In the genomic region with DNA sequence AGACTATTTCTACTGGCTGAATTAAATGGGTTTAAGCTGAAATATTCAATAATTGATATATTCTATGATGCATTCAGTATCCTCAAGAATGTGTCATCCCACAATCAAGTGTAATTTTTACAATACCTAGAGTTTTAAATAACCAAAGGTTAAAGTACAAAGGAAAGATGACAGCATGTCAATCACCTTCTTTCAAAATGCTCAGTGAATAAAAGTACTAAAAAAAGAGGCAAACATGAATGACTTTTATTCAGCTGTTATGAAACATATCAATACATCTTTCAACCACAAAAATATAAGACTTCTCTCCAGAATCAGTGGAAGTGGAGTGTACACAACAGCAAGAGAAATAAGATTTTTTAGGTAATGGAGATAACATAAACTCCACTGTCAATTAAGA, we compare ENCODE assay signal across 22 cellular contexts.
DNase-seq lines count a peak whose midpoint lies in the region; ATAC-seq and TF ChIP-seq lines count a peak whose summit lies in the region.
"Had no signal": no experiment of that assay in that cellular context is flagged by ENCODE, and none has a peak within 500 bp of the region (broad histone marks: within the 10 kb centered on the region; RNA-seq: fewer than 3 reads in every experiment).

No MANE protein-coding gene starts in this region.

- H3K4me3 ChIP-seq in CD8-positive, alpha-beta T cell (ENCODE audit: low read depth, low read length), result no peak overlapping the region
- H3K4me3 ChIP-seq: A549; BLaER1 treated with 17β-estradiol and CSF1 and Interleukin-3, amounts not matched to agents 10 nM and 100 nM; HAP-1 had no signal

- peaks cover 13% of the 10 kb centered on the region for H3K4me1 ChIP-seq in CD8-positive, alpha-beta T cell (ENCODE audit: insufficient read depth, low read length)
- H3K4me1 ChIP-seq: A549, BE2C had no signal

- TF ChIP-seq CTCF in CD8-positive, alpha-beta T cell (IDR thresholded peaks at IDR 0.05), result no peak

- POLR2A ChIA-PET in CD8-positive, alpha-beta T cell (lab: Charles Lee), result no interaction called here

- H3K27me3 Mint-ChIP-seq in activated T-cell treated with anti-CD3 and anti-CD28 coated beads, Interleukin-2, amount 50 U/mL, for 72 hours (ENCODE audit: low read depth), result no peaks in the 10 kb centered on the region
- no peaks in the 10 kb centered on the region for H3K27me3 Mint-ChIP-seq in activated T-cell treated with anti-CD3 and anti-CD28 coated beads, Interleukin-2, amount 50 U/mL, for 4 hours (ENCODE audit: low read depth)
- H3K27me3 Mint-ChIP-seq in CD8-positive, alpha-beta T cell (ENCODE audit: low read depth), result no peaks in the 10 kb centered on the region
- H3K27me3 Mint-ChIP-seq in activated naive CD8-positive, alpha-beta T cell treated with anti-CD3 and anti-CD28 coated beads for 36 hours, result no peaks in the 10 kb centered on the region
- H3K27me3 Mint-ChIP-seq: CD4-positive, alpha-beta T cell had no signal

- no peaks in the 10 kb centered on the region for H3K9me3 Mint-ChIP-seq in activated T-cell treated with anti-CD3 and anti-CD28 coated beads, Interleukin-2, amount 50 U/mL, for 72 hours
- no peaks in the 10 kb centered on the region for H3K9me3 Mint-ChIP-seq in activated T-cell treated with anti-CD3 and anti-CD28 coated beads, Interleukin-2, amount 50 U/mL, for 4 hours
- no peaks in the 10 kb centered on the region for H3K9me3 Mint-ChIP-seq in CD8-positive, alpha-beta T cell
- H3K9me3 Mint-ChIP-seq in activated naive CD8-positive, alpha-beta T cell treated with anti-CD3 and anti-CD28 coated beads for 36 hours, result no peaks in the 10 kb centered on the region
- H3K9me3 Mint-ChIP-seq: CD14-positive monocyte; CD4-positive, alpha-beta T cell had no signal

- peak overlapping the region in 1 of 2 donors; percentile 25 for H3K4me3 Mint-ChIP-seq in activated T-cell treated with anti-CD3 and anti-CD28 coated beads, Interleukin-2, amount 50 U/mL, for 72 hours
- no peak overlapping the region for H3K4me3 Mint-ChIP-seq in activated T-cell treated with anti-CD3 and anti-CD28 coated beads, Interleukin-2, amount 50 U/mL, for 4 hours
- H3K4me3 Mint-ChIP-seq in CD8-positive, alpha-beta T cell, result peak overlapping the region; percentile 26
- no peak overlapping the region for H3K4me3 Mint-ChIP-seq in activated naive CD8-positive, alpha-beta T cell treated with anti-CD3 and anti-CD28 coated beads for 36 hours
- H3K4me3 Mint-ChIP-seq: CD14-positive monocyte; CD4-positive, alpha-beta T cell; HFFc6 had no signal

- no peaks in the 10 kb centered on the region for H3K27me3 ChIP-seq in CD8-positive, alpha-beta T cell (ENCODE audit: insufficient read depth, low read length)
- H3K27me3 ChIP-seq: BE2C; BLaER1 treated with 17β-estradiol and CSF1 and Interleukin-3, amounts not matched to agents 10 nM and 100 nM had no signal

- CTCF ChIA-PET in CD8-positive, alpha-beta T cell (lab: Charles Lee), result interaction anchor here (0.6 to 1.2 kb wide), 3 partner anchors 29 to 127 kb away, joined by 3 to 4 read pairs (median 4); a partner anchor contains a TSS

- peak overlapping the region; percentile 55 for H3K27ac Mint-ChIP-seq in activated T-cell treated with anti-CD3 and anti-CD28 coated beads, Interleukin-2, amount 50 U/mL, for 72 hours
- peak overlapping the region; percentile 25 for H3K27ac Mint-ChIP-seq in CD8-positive, alpha-beta T cell
- peak overlapping the region; percentile 72 for H3K27ac Mint-ChIP-seq in activated naive CD8-positive, alpha-beta T cell treated with anti-CD3 and anti-CD28 coated beads for 36 hours
- H3K27ac Mint-ChIP-seq: CD14-positive monocyte; CD4-positive, alpha-beta T cell; HFFc6 had no signal

- no peak for DNase-seq in activated T-cell treated with anti-CD3 and anti-CD28 coated beads, Interleukin-2, amount 50 U/mL, for 72 hours
- DNase-seq in activated T-cell treated with anti-CD3 and anti-CD28 coated beads, Interleukin-2, amount 50 U/mL, for 4 hours, result no peak
- no peak for DNase-seq in CD8-positive, alpha-beta T cell
- DNase-seq in activated naive CD8-positive, alpha-beta T cell treated with anti-CD3 and anti-CD28 coated beads for 36 hours, result no peak
- DNase-seq: 8988T; ACHN; AML-193; BE2C; Calu3; CD4-positive, alpha-beta T cell; COR-L47; DMS53; DMS79 treated with DMSO at 0.1 percent for 48 hours; GF-D8; GOT3; HFFc6 had no signal

- H3K4me1 Mint-ChIP-seq in activated T-cell treated with anti-CD3 and anti-CD28 coated beads, Interleukin-2, amount 50 U/mL, for 72 hours (ENCODE audit: low read depth), result no peaks in the 10 kb centered on the region
- peaks cover 7% of the 10 kb centered on the region for H3K4me1 Mint-ChIP-seq in activated T-cell treated with anti-CD3 and anti-CD28 coated beads, Interleukin-2, amount 50 U/mL, for 4 hours (ENCODE audit: low read depth)
- H3K4me1 Mint-ChIP-seq in CD8-positive, alpha-beta T cell (ENCODE audit: low read depth), result peaks cover 39% of the 10 kb centered on the region
- H3K4me1 Mint-ChIP-seq in activated naive CD8-positive, alpha-beta T cell treated with anti-CD3 and anti-CD28 coated beads for 36 hours, result peaks cover 39% of the 10 kb centered on the region
- H3K4me1 Mint-ChIP-seq: CD14-positive monocyte had no signal

- no peaks in the 10 kb centered on the region for H3K36me3 ChIP-seq in CD8-positive, alpha-beta T cell (ENCODE audit: insufficient read depth, low read length)
- H3K36me3 ChIP-seq: BE2C; BLaER1 treated with 17β-estradiol and CSF1 and Interleukin-3, amounts not matched to agents 10 nM and 100 nM; HAP-1 had no signal

- ATAC-seq in activated T-cell treated with anti-CD3 and anti-CD28 coated beads, Interleukin-2, amount 50 U/mL, for 72 hours (replicated peaks in 1 of 2), result no peak
- no peak for ATAC-seq in activated T-cell treated with anti-CD3 and anti-CD28 coated beads, Interleukin-2, amount 50 U/mL, for 4 hours
- ATAC-seq in CD8-positive, alpha-beta T cell, result peak; percentile 31
- ATAC-seq in GM18520 (IDR thresholded peaks at IDR 0.05; ENCODE audit: unreplicated experiment) (no peak), HG03460 (IDR thresholded peaks at IDR 0.05; ENCODE audit: unreplicated experiment) (no peak)
- ATAC-seq: A549 had no signal

- intact Hi-C loops in CD8-positive, alpha-beta T cell (cut with DNase I, micrococcal nuclease), result no loop called here

- H3K27ac ChIP-seq in CD8-positive, alpha-beta T cell (ENCODE audit: low read depth, low read length), result no peak overlapping the region
- H3K27ac ChIP-seq: A549; BLaER1 treated with 17β-estradiol and CSF1 and Interleukin-3, amounts not matched to agents 10 nM and 100 nM had no signal

- no peaks in the 10 kb centered on the region for H3K9me3 ChIP-seq in CD8-positive, alpha-beta T cell (ENCODE audit: low read length)
- H3K9me3 ChIP-seq: A549; BE2C; BLaER1 treated with 17β-estradiol and CSF1 and Interleukin-3, amounts not matched to agents 10 nM and 100 nM; HAP-1 had no signal

- H3K36me3 Mint-ChIP-seq in activated T-cell treated with anti-CD3 and anti-CD28 coated beads, Interleukin-2, amount 50 U/mL, for 72 hours (ENCODE audit: insufficient read depth in 2 of 2), result no peaks in the 10 kb centered on the region
- H3K36me3 Mint-ChIP-seq in activated T-cell treated with anti-CD3 and anti-CD28 coated beads, Interleukin-2, amount 50 U/mL, for 4 hours (ENCODE audit: insufficient read depth), result peaks cover 1% of the 10 kb centered on the region
- peaks cover 32% of the 10 kb centered on the region for H3K36me3 Mint-ChIP-seq in CD8-positive, alpha-beta T cell
- H3K36me3 Mint-ChIP-seq in activated naive CD8-positive, alpha-beta T cell treated with anti-CD3 and anti-CD28 coated beads for 36 hours, result peaks cover 41% of the 10 kb centered on the region
- H3K36me3 Mint-ChIP-seq: CD14-positive monocyte had no signal
